ENCODE assay signal across 19 cellular contexts in the genomic region with DNA sequence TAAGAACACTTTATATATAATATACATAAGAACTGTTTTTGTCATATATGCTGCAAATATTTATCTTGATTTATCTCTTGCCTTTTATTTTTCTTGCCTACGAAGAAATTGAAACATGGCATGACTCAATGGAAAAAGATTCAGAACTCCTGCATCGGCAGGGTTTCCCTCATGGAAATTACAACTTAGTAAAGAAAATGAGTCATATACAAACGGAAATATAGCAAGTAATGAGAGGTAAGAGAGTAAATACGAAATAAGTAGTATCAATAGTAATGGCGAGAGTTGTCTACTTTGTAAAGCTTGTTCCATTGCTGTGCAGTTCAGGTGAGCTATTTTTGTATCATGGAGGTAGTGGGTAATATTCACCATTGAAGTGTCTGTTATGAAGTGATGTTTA.
A peak's percentile ranks its signal among the peaks of the same experiment; 100 is the strongest.
DNase-seq lines count a peak whose midpoint lies in the region; ATAC-seq and TF ChIP-seq lines count a peak whose summit lies in the region.
"Had no signal": no experiment of that assay in that cellular context is flagged by ENCODE, and none has a peak within 500 bp of the region (broad histone marks: within the 10 kb centered on the region; RNA-seq: fewer than 3 reads in every experiment).

No MANE protein-coding gene starts in this region.

- H3K9me2 ChIP-seq in PC-9 (ENCODE audit: insufficient read depth): no peaks in the 10 kb centered on the region

- DNase-seq in AG04450 (ENCODE audit: low read depth, low spot score): peak; percentile 29
- peak in 1 of 2 experiments; percentile 49 for DNase-seq in PC-9
- DNase-seq in mammary epithelial cell: peak; percentile 39
- peak; percentile 89 for DNase-seq in iris pigment epithelial cell (ENCODE audit: low read depth)
- no peak for DNase-seq in DMS114 treated with DMSO at 0.1 percent for 48 hours (lab: John Stamatoyannopoulos, UW; ENCODE audit: unreplicated experiment)
- DNase-seq in T-helper 9 cell: no peak
- no peak for DNase-seq in H9
- DNase-seq: activated CD4-positive, alpha-beta memory T cell treated with anti-CD3 and anti-CD28 coated beads for 36 hours; activated naive CD8-positive, alpha-beta T cell treated with anti-CD3 and anti-CD28 coated beads for 36 hours; activated T-cell treated with anti-CD3 and anti-CD28 coated beads, Interleukin-2, amount 50 U/mL, for 48 hours; glutamatergic neuron; immature natural killer cell; natural killer cell; NCI-H187 treated with DMSO at 0.1 percent for 48 hours had no signal

- H3K4me3 ChIP-seq in AG04450 (ENCODE audit: low read depth, low read length): no peak overlapping the region
- H3K4me3 ChIP-seq in PC-9: no peak overlapping the region
- H3K4me3 ChIP-seq in mammary epithelial cell (replicated peaks in 1 of 3; ENCODE audit: insufficient read depth in 1 of 3, low read depth in 2 of 3, low read length in 3 of 3): no peak overlapping the region
- H3K4me3 ChIP-seq in gastroesophageal sphincter: no peak overlapping the region
- H3K4me3 ChIP-seq: lung, vagina had no signal

- intact Hi-C loops in PC-9 (cut with micrococcal nuclease; ENCODE audit: unreplicated experiment) (no loop called here), mammary epithelial cell (cut with micrococcal nuclease) (no loop called here)

- POLR2A ChIA-PET in AG04450 (lab: Yijun Ruan, JAX) (no interaction called here), PC-9 (lab: Charles Lee; ENCODE audit: unreplicated experiment) (no interaction called here)

- H4K8ac ChIP-seq in H9 (replicated peaks; ENCODE audit: insufficient read length, low read depth, low read length): no peak overlapping the region

- no peak overlapping the region for H2AK5ac ChIP-seq in H9 (ENCODE audit: insufficient read length, low read length)

- no peak for TF ChIP-seq EP300 in gastroesophageal sphincter (IDR thresholded peaks at IDR 0.05)

- H3K27me3 ChIP-seq in AG04450 (ENCODE audit: control insufficient read depth, insufficient read depth, low read length) (no peaks in the 10 kb centered on the region), PC-9 (ENCODE audit: insufficient read depth, low read depth) (no peaks in the 10 kb centered on the region), mammary epithelial cell (ENCODE audit: insufficient read depth, low read length) (no peaks in the 10 kb centered on the region), H9 (ENCODE audit: insufficient read depth, low read length) (no peaks in the 10 kb centered on the region), gastroesophageal sphincter (no peaks in the 10 kb centered on the region)
- H3K27me3 ChIP-seq: vagina had no signal

- dilution Hi-C loops in mammary epithelial cell (cut with HindIII; ENCODE audit: low sequenced_read_pairs): no loop called here

- H3K79me2 ChIP-seq in PC-9 (ENCODE audit: low read depth): no peaks in the 10 kb centered on the region
- H3K79me2 ChIP-seq in mammary epithelial cell (ENCODE audit: insufficient read depth, low read length): no peaks in the 10 kb centered on the region
- H3K79me2 ChIP-seq in H9 (ENCODE audit: insufficient read depth, low read length): no peaks in the 10 kb centered on the region

- ATAC-seq in gastroesophageal sphincter: no peak
- ATAC-seq: HCT116, HepG2, natural killer cell had no signal

- no peak overlapping the region for H3K4me3 Mint-ChIP-seq in H9
- H3K4me3 Mint-ChIP-seq: activated CD4-positive, alpha-beta memory T cell treated with anti-CD3 and anti-CD28 coated beads for 36 hours; activated naive CD8-positive, alpha-beta T cell treated with anti-CD3 and anti-CD28 coated beads for 36 hours; immature natural killer cell; natural killer cell had no signal

- H2BK15ac ChIP-seq in H9 (ENCODE audit: low read depth, low read length): no peak overlapping the region

- BruUV-seq in PC-9 (replicated peaks; lab: Mats Ljungman, UMichigan) (no TSS peak), mammary epithelial cell (replicated peaks; lab: Mats Ljungman, UMichigan) (no TSS peak)

- H3K4me1 Mint-ChIP-seq in H9: no peaks in the 10 kb centered on the region
- H3K4me1 Mint-ChIP-seq: activated naive CD8-positive, alpha-beta T cell treated with anti-CD3 and anti-CD28 coated beads for 36 hours had no signal

- H2BK20ac ChIP-seq in H9 (ENCODE audit: low read depth, low read length, poor library complexity, severe bottlenecking): no peak overlapping the region

- H3F3A ChIP-seq in PC-9 (ENCODE audit: insufficient read depth, low read depth): no peaks in the 10 kb centered on the region

- TF ChIP-seq POLR2A in gastroesophageal sphincter (IDR thresholded peaks at IDR 0.05): no peak

- H2BK12ac ChIP-seq in H9 (ENCODE audit: insufficient read length, low read depth, low read length): no peak overlapping the region

- H3K9ac ChIP-seq in mammary epithelial cell (ENCODE audit: insufficient read depth, low read length): no peak overlapping the region
- H3K9ac ChIP-seq in H9 (ENCODE audit: extremely low read depth, insufficient read length, low read length): no peak overlapping the region

- no peaks in the 10 kb centered on the region for H3K9me3 ChIP-seq in AG04450 (ENCODE audit: control insufficient read depth, insufficient read depth, low read length)
- H3K9me3 ChIP-seq in PC-9 (ENCODE audit: insufficient read depth, low read depth): no peaks in the 10 kb centered on the region
- H3K9me3 ChIP-seq in mammary epithelial cell (replicated peaks; ENCODE audit: insufficient read depth, low read length): no peaks in the 10 kb centered on the region
- H3K9me3 ChIP-seq in H9 (ENCODE audit: control insufficient read depth, low read depth, low read length): no peaks in the 10 kb centered on the region
- no peaks in the 10 kb centered on the region for H3K9me3 ChIP-seq in gastroesophageal sphincter
- H3K9me3 ChIP-seq: vagina had no signal

- in situ Hi-C loops in mammary epithelial cell (cut with MboI; ENCODE audit: low sequenced_read_pairs in 2 of 2): no loop called here

- no peaks in the 10 kb centered on the region for H3K9me3 Mint-ChIP-seq in H9
- H3K9me3 Mint-ChIP-seq: activated CD4-positive, alpha-beta memory T cell treated with anti-CD3 and anti-CD28 coated beads for 36 hours; activated naive CD8-positive, alpha-beta T cell treated with anti-CD3 and anti-CD28 coated beads for 36 hours; immature natural killer cell; natural killer cell had no signal

- TF ChIP-seq CTCF in AG04450 (IDR thresholded peaks at IDR 0.05; ENCODE audit: low read depth, low read length): no peak
- no peak for TF ChIP-seq CTCF in PC-9 (conservative IDR thresholded peaks at IDR 0.05)
- no peak for TF ChIP-seq CTCF in mammary epithelial cell (conservative IDR thresholded peaks at IDR 0.05 in 1 of 2, IDR thresholded peaks at IDR 0.05 in 1 of 2; ENCODE audit: extremely low read depth in 1 of 2, insufficient read depth in 1 of 2, low read depth in 1 of 2, low read length in 2 of 2)
- no peak for TF ChIP-seq CTCF in H9 (conservative IDR thresholded peaks at IDR 0.05)
- no peak for TF ChIP-seq CTCF in gastroesophageal sphincter (IDR thresholded peaks at IDR 0.05)

- WGBS in mammary epithelial cell (ENCODE audit: low coverage, missing lambda C conversion rate): 68% methylated on average over 5 of the region's 5 CpGs
- WGBS in H9 (ENCODE audit: extremely low coverage, insufficient read length, low lambda C conversion rate): no CpG with 5 or more reads among the region's 5 CpGs
- WGBS in gastroesophageal sphincter (ENCODE audit: low coverage in 1 of 2), 2 donors: 80 to 91% methylated on average over 5 of the region's 5 CpGs

- H3K27ac ChIP-seq in AG04450 (ENCODE audit: low read depth, low read length) (no peak overlapping the region), PC-9 (no peak overlapping the region), mammary epithelial cell (ENCODE audit: insufficient read depth, low read depth, low read length) (no peak overlapping the region), H9 (ENCODE audit: insufficient read length, low read depth, low read length) (no peak overlapping the region), gastroesophageal sphincter (no peak overlapping the region)
- H3K27ac ChIP-seq: vagina had no signal

- no peaks in the 10 kb centered on the region; the same call in 1 of the 2 replicates for H3K27me3 Mint-ChIP-seq in H9 (ENCODE audit: low read depth)
- H3K27me3 Mint-ChIP-seq: activated naive CD8-positive, alpha-beta T cell treated with anti-CD3 and anti-CD28 coated beads for 36 hours had no signal

- H3T11ph ChIP-seq in H9 (ENCODE audit: low read length): no peak overlapping the region

- no peaks in the 10 kb centered on the region for H3K36me3 Mint-ChIP-seq in H9 (ENCODE audit: insufficient read depth in 1 of 3, low read depth in 3 of 3)
- H3K36me3 Mint-ChIP-seq: activated CD4-positive, alpha-beta memory T cell treated with anti-CD3 and anti-CD28 coated beads for 36 hours; activated naive CD8-positive, alpha-beta T cell treated with anti-CD3 and anti-CD28 coated beads for 36 hours; immature natural killer cell; natural killer cell had no signal

- H3K27ac Mint-ChIP-seq in H9: no peak overlapping the region
- H3K27ac Mint-ChIP-seq: activated CD4-positive, alpha-beta memory T cell treated with anti-CD3 and anti-CD28 coated beads for 36 hours; activated naive CD8-positive, alpha-beta T cell treated with anti-CD3 and anti-CD28 coated beads for 36 hours; immature natural killer cell; natural killer cell had no signal

- H3K79me1 ChIP-seq in H9 (ENCODE audit: insufficient read depth, low read depth, low read length, poor library complexity, severe bottlenecking): no peaks in the 10 kb centered on the region

- H3K36me3 ChIP-seq in PC-9 (ENCODE audit: low read depth) (no peaks in the 10 kb centered on the region), mammary epithelial cell (ENCODE audit: insufficient read depth, low read length) (no peaks in the 10 kb centered on the region), gastroesophageal sphincter (no peaks in the 10 kb centered on the region)
- H3K36me3 ChIP-seq: vagina had no signal

- H4K20me1 ChIP-seq in PC-9 (ENCODE audit: insufficient read depth): no peaks in the 10 kb centered on the region
- no peaks in the 10 kb centered on the region for H4K20me1 ChIP-seq in mammary epithelial cell (ENCODE audit: insufficient read depth, low read length)
- no peaks in the 10 kb centered on the region for H4K20me1 ChIP-seq in H9 (ENCODE audit: control insufficient read depth, insufficient read depth, insufficient read length)

- H3K4me1 ChIP-seq in PC-9 (replicated peaks; ENCODE audit: insufficient read depth) (no peaks in the 10 kb centered on the region; the same call in 1 of the 2 replicates), mammary epithelial cell (ENCODE audit: insufficient read depth, low read length) (no peaks in the 10 kb centered on the region), H9 (ENCODE audit: insufficient read depth, low read length) (no peaks in the 10 kb centered on the region), gastroesophageal sphincter (no peaks in the 10 kb centered on the region)
- H3K4me1 ChIP-seq: vagina had no signal

- no peak overlapping the region for H2BK120ac ChIP-seq in H9 (ENCODE audit: low read depth, low read length, poor library complexity, severe bottlenecking)

- H3K23me2 ChIP-seq in H9 (ENCODE audit: insufficient read length, low read depth, low read length, poor library complexity, severe bottlenecking): no peaks in the 10 kb centered on the region

- CTCF ChIA-PET in AG04450 (lab: Charles Lee): interaction anchor here (0.6 kb wide), 1 partner anchor 14 kb away, joined by 3 read pairs; no protein-coding TSS in a partner anchor
- CTCF ChIA-PET in PC-9 (lab: Charles Lee): interaction anchor here (0.7 kb wide), 1 partner anchor 13 kb away, joined by 3 read pairs; no protein-coding TSS in a partner anchor
- CTCF ChIA-PET in mammary epithelial cell (lab: Charles Lee; ENCODE audit: low non-redundant PET): no interaction called here

- no peak overlapping the region for H3K14ac ChIP-seq in H9 (ENCODE audit: insufficient read depth, low read length)

- no peak overlapping the region for H4K91ac ChIP-seq in H9 (ENCODE audit: insufficient read length, low read depth, low read length)

- H3K23ac ChIP-seq in H9 (ENCODE audit: insufficient read length, low read depth, low read length): no peak overlapping the region

- no peak overlapping the region for H3K56ac ChIP-seq in H9 (ENCODE audit: insufficient read length, low read depth, low read length)

- H2BK5ac ChIP-seq in H9 (ENCODE audit: insufficient read length, low read length): no peak overlapping the region

- no peak overlapping the region for H4K5ac ChIP-seq in H9 (ENCODE audit: insufficient read length, low read depth, low read length)

- no peak overlapping the region for H3K18ac ChIP-seq in H9 (ENCODE audit: insufficient read length, low read depth, low read length)

- H2AFZ ChIP-seq in PC-9 (no peak overlapping the region; the same call in 1 of the 2 replicates), mammary epithelial cell (ENCODE audit: low read depth, low read length) (no peak overlapping the region), H9 (ENCODE audit: low read length) (no peak overlapping the region)

- peak overlapping the region; percentile 14; the same call in 1 of the 2 replicates for H3K4me2 ChIP-seq in PC-9
- no peak overlapping the region for H3K4me2 ChIP-seq in mammary epithelial cell (ENCODE audit: insufficient read depth, low read depth, low read length)
- no peak overlapping the region for H3K4me2 ChIP-seq in H9 (ENCODE audit: insufficient read depth, insufficient read length, low read length)

- no peak overlapping the region for H3K4ac ChIP-seq in H9 (ENCODE audit: low read depth, low read length)

Comparison
In these comparisons a context has a peak if more than half of its experiments do, and no peak if none do; other contexts are left out.
1. DNase-seq: peak in AG04450 (single experiment), mammary epithelial cell (single experiment) and iris pigment epithelial cell (single experiment); none in DMS114 treated with DMSO at 0.1 percent for 48 hours (single experiment), T-helper 9 cell (single experiment) and H9 (single experiment).